Comparison of ENCODE assay signal across 21 cellular contexts in the genomic region with DNA sequence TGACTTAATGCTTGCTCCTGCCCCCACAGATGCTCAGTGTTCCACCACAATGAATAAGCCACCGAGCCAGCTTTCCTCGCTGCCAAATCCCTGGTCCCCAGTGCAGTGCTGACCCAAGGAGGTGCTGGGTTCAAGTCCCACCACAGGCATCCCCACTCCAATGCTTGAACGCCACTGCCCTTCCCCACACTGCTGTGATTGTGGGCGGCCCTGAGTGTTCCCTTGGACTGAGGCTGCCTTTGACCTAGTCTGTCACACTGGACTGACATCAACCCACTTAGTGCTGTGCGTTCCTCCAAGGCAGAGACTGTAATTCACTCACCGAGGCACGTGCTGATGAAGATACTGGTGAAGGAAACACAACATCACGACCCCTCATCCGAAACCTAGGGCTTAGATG.
A peak's percentile ranks its signal among the peaks of the same experiment; 100 is the strongest.
DNase-seq lines count a peak whose midpoint lies in the region; ATAC-seq and TF ChIP-seq lines count a peak whose summit lies in the region.
"Had no signal": no experiment of that assay in that cellular context is flagged by ENCODE, and none has a peak within 500 bp of the region (broad histone marks: within the 10 kb centered on the region; RNA-seq: fewer than 3 reads in every experiment).

No MANE protein-coding gene starts in this region.

- H3K27me3 ChIP-seq in upper lobe of right lung: no peaks in the 10 kb centered on the region
- H3K27me3 ChIP-seq: BE2C; BLaER1 treated with 17β-estradiol and CSF1 and Interleukin-3, amounts not matched to agents 10 nM and 100 nM had no signal

- peak overlapping the region; percentile 48 for H3K27ac Mint-ChIP-seq in endothelial cell (ENCODE audit: unreplicated experiment)
- peak overlapping the region; percentile 78 for H3K27ac Mint-ChIP-seq in neural crest cell (ENCODE audit: unreplicated experiment)
- H3K27ac Mint-ChIP-seq: CD14-positive monocyte; CD4-positive, alpha-beta T cell had no signal

- no peak overlapping the region for H3K4me3 ChIP-seq in upper lobe of right lung
- H3K4me3 ChIP-seq: A549; BLaER1 treated with 17β-estradiol and CSF1 and Interleukin-3, amounts not matched to agents 10 nM and 100 nM; GM23248 had no signal

- TF ChIP-seq CTCF in endothelial cell (IDR thresholded peaks at IDR 0.05; ENCODE audit: unreplicated experiment): no peak
- no peak for TF ChIP-seq CTCF in neural crest cell (conservative IDR thresholded peaks at IDR 0.05)
- no peak for TF ChIP-seq CTCF in upper lobe of right lung (IDR thresholded peaks at IDR 0.05)

- H3K27me3 Mint-ChIP-seq in endothelial cell (ENCODE audit: unreplicated experiment) (peaks cover 3% of the 10 kb centered on the region), neural crest cell (ENCODE audit: low read depth) (no peaks in the 10 kb centered on the region)

- no peak overlapping the region for H3K27ac ChIP-seq in upper lobe of right lung
- H3K27ac ChIP-seq: A549; BLaER1 treated with 17β-estradiol and CSF1 and Interleukin-3, amounts not matched to agents 10 nM and 100 nM; GM23248 had no signal

- H3K4me1 Mint-ChIP-seq in endothelial cell (ENCODE audit: unreplicated experiment) (peaks cover 20% of the 10 kb centered on the region), neural crest cell (peaks cover 28% of the 10 kb centered on the region)
- H3K4me1 Mint-ChIP-seq: CD14-positive monocyte; CD8-positive, alpha-beta memory T cell had no signal

- H3K36me3 Mint-ChIP-seq in endothelial cell (ENCODE audit: low read depth, unreplicated experiment): peaks cover 10% of the 10 kb centered on the region
- H3K36me3 Mint-ChIP-seq in neural crest cell (ENCODE audit: low read depth): no peaks in the 10 kb centered on the region
- H3K36me3 Mint-ChIP-seq: CD14-positive monocyte; CD8-positive, alpha-beta memory T cell had no signal

- H3K36me3 ChIP-seq in upper lobe of right lung: no peaks in the 10 kb centered on the region
- H3K36me3 ChIP-seq: BE2C; BLaER1 treated with 17β-estradiol and CSF1 and Interleukin-3, amounts not matched to agents 10 nM and 100 nM had no signal

- no peaks in the 10 kb centered on the region for H3K4me1 ChIP-seq in upper lobe of right lung
- H3K4me1 ChIP-seq: A549; BE2C; BLaER1 treated with 17β-estradiol and CSF1 and Interleukin-3, amounts not matched to agents 10 nM and 100 nM had no signal

- H3K4me3 Mint-ChIP-seq in endothelial cell (ENCODE audit: unreplicated experiment) (no peak overlapping the region), neural crest cell (no peak overlapping the region)
- H3K4me3 Mint-ChIP-seq: CD14-positive monocyte; CD4-positive, alpha-beta T cell; CD8-positive, alpha-beta memory T cell had no signal

- no peaks in the 10 kb centered on the region for H3K9me3 ChIP-seq in upper lobe of right lung
- H3K9me3 ChIP-seq: A549, BE2C had no signal

- DNase-seq in endothelial cell (ENCODE audit: low spot score): no peak
- DNase-seq in neural crest cell (ENCODE audit: low read depth, low spot score): no peak
- DNase-seq in sciatic nerve (ENCODE audit: low spot score): no peak
- DNase-seq in upper lobe of right lung: no peak
- DNase-seq in NCI-H2081 (lab: John Stamatoyannopoulos, UW): no peak
- no peak for DNase-seq in SKM-1 treated with dmso at 0.1 percent for 144 hours (lab: John Stamatoyannopoulos, UW; ENCODE audit: unreplicated experiment)
- DNase-seq: 8988T; ACHN; AML-193; BE2C; Calu3; CD4-positive, alpha-beta T cell; CD8-positive, alpha-beta memory T cell; DND-41; GM23248; H7; HCEC 1CT had no signal

- H3K9me3 Mint-ChIP-seq in endothelial cell (ENCODE audit: unreplicated experiment): no peaks in the 10 kb centered on the region
- H3K9me3 Mint-ChIP-seq in neural crest cell: peaks cover 2% of the 10 kb centered on the region
- H3K9me3 Mint-ChIP-seq: CD4-positive, alpha-beta T cell had no signal

- intact Hi-C loops in sciatic nerve (cut with DNase I) (no loop called here), upper lobe of right lung (cut with DNase I) (no loop called here)

- peak; percentile 66 for ATAC-seq in sciatic nerve
- peak; percentile 24 for ATAC-seq in upper lobe of right lung
- ATAC-seq in HG03045 (IDR thresholded peaks at IDR 0.05; ENCODE audit: unreplicated experiment): no peak
